ENCODE assay signal across 20 cellular contexts in genomic region chr15:42408178-42408577, GRCh38. TPM values are rescaled to one million over a fixed set of nuclear protein-coding genes. Genes with fewer than 3 reads are reported as not detected.
A peak's percentile ranks its signal among the peaks of the same experiment; 100 is the strongest.
DNase-seq lines count a peak whose midpoint lies in the region; ATAC-seq lines count a peak whose summit lies in the region.
"Had no signal": no experiment of that assay in that cellular context is flagged by ENCODE, and none has a peak within 500 bp of the region (broad histone marks: within the 10 kb centered on the region; RNA-seq: fewer than 3 reads in every experiment).

No MANE protein-coding gene starts in this region.

- WGBS in trophoblast cell (ENCODE audit: extremely low coverage, insufficient coverage, insufficient read length), result no CpG with 5 or more reads among the region's 4 CpGs
- WGBS in aorta, 2 donors, result 85 to 86% methylated on average over 4 of the region's 4 CpGs

- H2BK120ac ChIP-seq in trophoblast cell (ENCODE audit: insufficient read depth, low read length, poor library complexity), result no peak overlapping the region

- no peaks in the 10 kb centered on the region for H3K9me3 ChIP-seq in trophoblast cell (ENCODE audit: insufficient read depth, low read depth, low read length)
- H3K9me3 ChIP-seq in aorta (ENCODE audit: control insufficient read depth, low read length), result no peaks in the 10 kb centered on the region
- H3K9me3 ChIP-seq: HAP-1 had no signal

- H3K4me2 ChIP-seq in trophoblast cell (ENCODE audit: low read length), result no peak overlapping the region

- no peak overlapping the region for H3K14ac ChIP-seq in trophoblast cell (ENCODE audit: low read length)

- H4K91ac ChIP-seq in trophoblast cell (ENCODE audit: low read depth, low read length), result no peak overlapping the region

- H3K27me3 ChIP-seq in layer of hippocampus (ENCODE audit: control insufficient read depth, insufficient read depth, low read length) (no peaks in the 10 kb centered on the region), trophoblast cell (ENCODE audit: insufficient read depth, low read length) (no peaks in the 10 kb centered on the region), aorta (ENCODE audit: control insufficient read depth in 1 of 2, insufficient read depth in 2 of 2, low read length in 1 of 2) (no peaks in the 10 kb centered on the region)

- H3K23ac ChIP-seq in trophoblast cell (ENCODE audit: low read length), result no peak overlapping the region

- peaks cover 5% of the 10 kb centered on the region for H3K36me3 Mint-ChIP-seq in activated naive CD8-positive, alpha-beta T cell treated with anti-CD3 and anti-CD28 coated beads for 36 hours
- H3K36me3 Mint-ChIP-seq in activated naive CD8-positive, alpha-beta T cell treated with anti-CD3 and anti-CD28 coated beads, Interleukin-2, amount 50 U/mL, for 24 hours (ENCODE audit: low read depth), result peaks cover 4% of the 10 kb centered on the region

- peak overlapping the region; percentile 11 for H3K27ac ChIP-seq in layer of hippocampus (ENCODE audit: low read depth, low read length)
- H3K27ac ChIP-seq in trophoblast cell (ENCODE audit: low read depth, low read length), result no peak overlapping the region
- peak overlapping the region; percentile 87 for H3K27ac ChIP-seq in temporal lobe (ENCODE audit: low read depth, low read length)
- H3K27ac ChIP-seq in aorta (ENCODE audit: low read depth in 1 of 2, low read length in 2 of 2), result no peak overlapping the region

- H3K27me3 Mint-ChIP-seq in activated naive CD8-positive, alpha-beta T cell treated with anti-CD3 and anti-CD28 coated beads for 36 hours, result no peaks in the 10 kb centered on the region
- H3K27me3 Mint-ChIP-seq in activated naive CD8-positive, alpha-beta T cell treated with anti-CD3 and anti-CD28 coated beads, Interleukin-2, amount 50 U/mL, for 24 hours, result no peaks in the 10 kb centered on the region
- H3K27me3 Mint-ChIP-seq: B cell; CD4-positive, alpha-beta memory T cell had no signal

- no peak for ATAC-seq in activated naive CD8-positive, alpha-beta T cell treated with anti-CD3 and anti-CD28 coated beads, Interleukin-2, amount 50 U/mL, for 24 hours
- ATAC-seq in aorta (ENCODE audit: low FRiP score), result no peak

- H3K4me1 ChIP-seq in trophoblast cell (ENCODE audit: control insufficient read depth in 1 of 2, insufficient read depth in 2 of 2, low read length in 2 of 2) (no peaks in the 10 kb centered on the region), aorta (ENCODE audit: control insufficient read depth in 1 of 2, insufficient read depth in 2 of 2, low read length in 2 of 2) (no peaks in the 10 kb centered on the region)
- H3K4me1 ChIP-seq: HAP-1 had no signal

- no peaks in the 10 kb centered on the region for H3K79me2 ChIP-seq in trophoblast cell (ENCODE audit: control insufficient read depth, insufficient read depth, low read length, poor library complexity)

- no peak overlapping the region for H2AFZ ChIP-seq in trophoblast cell (ENCODE audit: insufficient read depth, low read length, poor library complexity)

- H3K27ac Mint-ChIP-seq in activated naive CD8-positive, alpha-beta T cell treated with anti-CD3 and anti-CD28 coated beads for 36 hours, result peak overlapping the region; percentile 31
- no peak overlapping the region for H3K27ac Mint-ChIP-seq in activated naive CD8-positive, alpha-beta T cell treated with anti-CD3 and anti-CD28 coated beads, Interleukin-2, amount 50 U/mL, for 24 hours
- H3K27ac Mint-ChIP-seq: B cell had no signal

- H3K18ac ChIP-seq in trophoblast cell (ENCODE audit: low read length), result no peak overlapping the region

- DNase-seq in activated naive CD8-positive, alpha-beta T cell treated with anti-CD3 and anti-CD28 coated beads for 36 hours, result no peak
- DNase-seq in activated naive CD8-positive, alpha-beta T cell treated with anti-CD3 and anti-CD28 coated beads, Interleukin-2, amount 50 U/mL, for 24 hours, result no peak
- DNase-seq in trophoblast cell (no peak), aorta (no peak), NCI-H187 treated with DMSO at 0.1 percent for 48 hours (lab: John Stamatoyannopoulos, UW) (no peak)
- no peak for DNase-seq in stimulated activated CD8-positive, alpha-beta memory T cell treated with anti-CD3 and anti-CD28 coated beads, Interleukin-4, amount 100 ng/mL, for 48 hours
- DNase-seq: ACHN; C1 segment of cervical spinal cord; CD4-positive, alpha-beta memory T cell; COR-L47; DMS153; DMS79 treated with DMSO at 0.1 percent for 48 hours; EL; GOT3 had no signal

- H3K9me3 Mint-ChIP-seq in activated naive CD8-positive, alpha-beta T cell treated with anti-CD3 and anti-CD28 coated beads for 36 hours, result no peaks in the 10 kb centered on the region
- H3K9me3 Mint-ChIP-seq in activated naive CD8-positive, alpha-beta T cell treated with anti-CD3 and anti-CD28 coated beads, Interleukin-2, amount 50 U/mL, for 24 hours, result no peaks in the 10 kb centered on the region
- H3K9me3 Mint-ChIP-seq: CD4-positive, alpha-beta memory T cell had no signal

- H4K8ac ChIP-seq in trophoblast cell (ENCODE audit: low read depth, low read length), result no peak overlapping the region

- no peak overlapping the region for H2BK5ac ChIP-seq in trophoblast cell (ENCODE audit: low read depth, low read length, poor library complexity)

- H3K79me1 ChIP-seq in trophoblast cell (ENCODE audit: low read length), result no peaks in the 10 kb centered on the region

- no peak overlapping the region for H2BK12ac ChIP-seq in trophoblast cell (ENCODE audit: low read length)

- no peak overlapping the region for H3K4ac ChIP-seq in trophoblast cell (ENCODE audit: low read depth, low read length)

- H3K4me1 Mint-ChIP-seq in activated naive CD8-positive, alpha-beta T cell treated with anti-CD3 and anti-CD28 coated beads for 36 hours, result peaks cover under 1% of the 10 kb centered on the region
- H3K4me1 Mint-ChIP-seq in activated naive CD8-positive, alpha-beta T cell treated with anti-CD3 and anti-CD28 coated beads, Interleukin-2, amount 50 U/mL, for 24 hours, result no peaks in the 10 kb centered on the region
- H3K4me1 Mint-ChIP-seq: B cell had no signal

- H3K4me3 Mint-ChIP-seq in activated naive CD8-positive, alpha-beta T cell treated with anti-CD3 and anti-CD28 coated beads for 36 hours, result no peak overlapping the region
- H3K4me3 Mint-ChIP-seq in activated naive CD8-positive, alpha-beta T cell treated with anti-CD3 and anti-CD28 coated beads, Interleukin-2, amount 50 U/mL, for 24 hours, result no peak overlapping the region
- H3K4me3 Mint-ChIP-seq: B cell; CD4-positive, alpha-beta memory T cell had no signal

- H3K9ac ChIP-seq in trophoblast cell (ENCODE audit: low read length), result peak overlapping the region; percentile 31

- H4K12ac ChIP-seq in trophoblast cell (ENCODE audit: low read depth, low read length), result no peak overlapping the region

- H3K36me3 ChIP-seq in trophoblast cell (ENCODE audit: control insufficient read depth in 1 of 2, insufficient read depth in 2 of 2, low read length in 2 of 2) (peaks cover 6 to 17% of the 10 kb centered on the region in 2 experiments), aorta (ENCODE audit: control insufficient read depth in 1 of 2, insufficient read depth in 2 of 2, low read length in 1 of 2) (peaks cover 4 to 7% of the 10 kb centered on the region in 2 donors)

- H3K4me3 ChIP-seq in trophoblast cell (ENCODE audit: low read depth, low read length) (no peak overlapping the region), aorta (ENCODE audit: low read length in 2 of 2) (no peak overlapping the region)
- H3K4me3 ChIP-seq: HAP-1 had no signal

- intact Hi-C loops in aorta (cut with DNase I), result no loop called here

- H2AK5ac ChIP-seq in trophoblast cell (ENCODE audit: low read length), result no peak overlapping the region

RNA-seq across cellular contexts. Expression of gene CAPN3, which starts 48.9 kb away (rescaled TPM):
- total RNA-seq in activated naive CD8-positive, alpha-beta T cell treated with anti-CD3 and anti-CD28 coated beads for 36 hours, result 1 to 10 TPM; 1.4 to 1.8 TPM
- 2.5 and 3.1 TPM in 2 replicates for polyA plus RNA-seq in trophoblast cell (2013)
- 0.49 TPM for total RNA-seq in temporal lobe
- total RNA-seq in aorta, result 10 to 100 TPM; 15.4 to 22.6 TPM
- 100 to 1,000 TPM in 1 of 2 donors, 1 to 10 TPM in 1; 3.3 to 101 TPM for polyA plus RNA-seq in aorta
- total RNA-seq: A172, HT-29 had no signal

Comparison
In these comparisons a context has a peak if more than half of its experiments do, and no peak if none do; other contexts are left out.
1. H3K27ac ChIP-seq: peak in layer of hippocampus (single experiment) and temporal lobe (single experiment); none in trophoblast cell (single experiment) and aorta (0 of 2).
2. RNA of gene CAPN3, which starts 48.9 kb away (total RNA-seq): 15.4 to 22.6 TPM in aorta; 1.4 to 1.8 TPM in activated naive CD8-positive, alpha-beta T cell treated with anti-CD3 and anti-CD28 coated beads for 36 hours and 0.49 TPM in temporal lobe (single experiment); every median in the first group is over 4 times any median in the second.